In genomic region chr5:133049726-133050048, GRCh38 we compare ENCODE assay signal across 10 cellular contexts. TPM values are rescaled to one million over a fixed set of nuclear protein-coding genes. Genes with fewer than 3 reads are reported as not detected.
DNase-seq lines count a peak whose midpoint lies in the region; ATAC-seq and TF ChIP-seq lines count a peak whose summit lies in the region.
"Had no signal": no experiment of that assay in that cellular context is flagged by ENCODE, and none has a peak within 500 bp of the region (broad histone marks: within the 10 kb centered on the region; RNA-seq: fewer than 3 reads in every experiment).

No MANE protein-coding gene starts in this region.

- intact Hi-C loops in Right ventricle myocardium superior (cut with DNase I): loop anchor here (5.0 kb wide), 1 partner anchor 87 kb away; the partner anchor contains the start of gene AFF4
- intact Hi-C loops in left colon (cut with DNase I, micrococcal nuclease): loop anchor here in 1 of 2 donors (10.0 kb wide), 1 partner anchor 85 kb away; the partner anchor contains the start of gene AFF4
- intact Hi-C loops in aorta (cut with DNase I): loop anchor here in 1 of 2 donors (2.0 kb wide), 2 partner anchors 23 to 87 kb away; partner anchors contain the start of genes AFF4 and ZCCHC10

- H3K36me3 ChIP-seq in right atrium auricular region: no peaks in the 10 kb centered on the region
- no peaks in the 10 kb centered on the region for H3K36me3 ChIP-seq in aorta (ENCODE audit: control insufficient read depth in 1 of 2, insufficient read depth in 2 of 2, low read length in 1 of 2)

- ATAC-seq in Right ventricle myocardium superior (ENCODE audit: poor library complexity): no peak
- peak; percentile 30 for ATAC-seq in left colon
- no peak for ATAC-seq in aorta (ENCODE audit: low FRiP score)
- ATAC-seq in GM18907 (IDR thresholded peaks at IDR 0.05; ENCODE audit: unreplicated experiment): no peak
- ATAC-seq: stimulated activated naive B cell treated with anti-CD40 and anti-IgM and Interleukin-4, amounts not matched to agents 10 μg/mL and 1 μg/mL and 100 μg/mL, for 72 hours had no signal

- TF ChIP-seq CTCF in right atrium auricular region (IDR thresholded peaks at IDR 0.05): no peak

- H3K27me3 ChIP-seq in right atrium auricular region: no peaks in the 10 kb centered on the region
- no peaks in the 10 kb centered on the region for H3K27me3 ChIP-seq in aorta (ENCODE audit: control insufficient read depth in 1 of 2, insufficient read depth in 2 of 2, low read length in 1 of 2)

- peaks cover 0 to 41% of the 10 kb centered on the region in 2 donors for H3K4me1 ChIP-seq in right atrium auricular region
- no peaks in the 10 kb centered on the region for H3K4me1 ChIP-seq in aorta (ENCODE audit: control insufficient read depth in 1 of 2, insufficient read depth in 2 of 2, low read length in 2 of 2)

- 0 to 2% methylated on average over 1 of the region's 1 CpG for WGBS in aorta, 2 donors

- H3K4me3 ChIP-seq in right atrium auricular region: no peak overlapping the region
- H3K4me3 ChIP-seq in aorta (ENCODE audit: low read length in 2 of 2): no peak overlapping the region

- DNase-seq in right atrium auricular region (ENCODE audit: low spot score) (no peak), Right ventricle myocardium superior (no peak), SK-N-DZ (ENCODE audit: low spot score) (peak; percentile 42), left colon (no peak), aorta (no peak), NCI-H446 (lab: John Stamatoyannopoulos, UW) (no peak), NCI-H1694 treated with DMSO at 0.1 percent for 48 hours (lab: John Stamatoyannopoulos, UW) (no peak)
- DNase-seq: posterior cingulate gyrus; stimulated activated naive B cell treated with anti-CD40 and anti-IgM and Interleukin-4, amounts not matched to agents 10 μg/mL and 1 μg/mL and 100 μg/mL, for 72 hours had no signal

- H3K9me3 ChIP-seq in right atrium auricular region (no peaks in the 10 kb centered on the region), aorta (ENCODE audit: control insufficient read depth, low read length) (no peaks in the 10 kb centered on the region)

- H3K27ac ChIP-seq in right atrium auricular region (peak overlapping the region; percentile 97 to 100), aorta (ENCODE audit: low read depth in 1 of 2, low read length in 2 of 2) (peak overlapping the region; percentile 51 to 94)

RNA-seq across cellular contexts. Expression of gene HSPA4, which starts 2.1 kb away (rescaled TPM):
- 10 to 100 TPM; 50.4 to 56.3 TPM for total RNA-seq in right atrium auricular region
- 68.8 TPM for total RNA-seq in Right ventricle myocardium superior
- 74.6 and 87.7 TPM in 2 replicates for polyA plus RNA-seq in SK-N-DZ (2014; cell fraction: cytosol; rRNA removed)
- 42.2 and 45.8 TPM in 2 replicates for polyA plus RNA-seq in SK-N-DZ (2014; cell fraction: nucleus; rRNA removed)
- total RNA-seq in left colon: 10 to 100 TPM; 71.6 to 80.1 TPM
- total RNA-seq in aorta: 100 to 1,000 TPM in 1 of 2 donors, 10 to 100 TPM in 1; 56.1 to 135 TPM
- 10 to 100 TPM; 51.3 to 54.0 TPM for polyA plus RNA-seq in aorta

RNA-seq across cellular contexts. Expression of gene ZCCHC10, which starts 23.3 kb away (rescaled TPM):
- total RNA-seq in right atrium auricular region (10 to 100 TPM; 18.4 to 18.8 TPM), Right ventricle myocardium superior (14.7 TPM), left colon (10 to 100 TPM; 31.1 to 36.6 TPM), aorta (10 to 100 TPM; 17.3 to 31.4 TPM)
- 42.8 and 49.1 TPM in 2 replicates for polyA plus RNA-seq in SK-N-DZ (2014; cell fraction: cytosol; rRNA removed)
- 18.9 and 31.0 TPM in 2 replicates for polyA plus RNA-seq in SK-N-DZ (2014; cell fraction: nucleus; rRNA removed)
- 10 to 100 TPM; 11.3 to 40.8 TPM for polyA plus RNA-seq in aorta
